ENCODE assay signal across 8 cellular contexts in the genomic region with DNA sequence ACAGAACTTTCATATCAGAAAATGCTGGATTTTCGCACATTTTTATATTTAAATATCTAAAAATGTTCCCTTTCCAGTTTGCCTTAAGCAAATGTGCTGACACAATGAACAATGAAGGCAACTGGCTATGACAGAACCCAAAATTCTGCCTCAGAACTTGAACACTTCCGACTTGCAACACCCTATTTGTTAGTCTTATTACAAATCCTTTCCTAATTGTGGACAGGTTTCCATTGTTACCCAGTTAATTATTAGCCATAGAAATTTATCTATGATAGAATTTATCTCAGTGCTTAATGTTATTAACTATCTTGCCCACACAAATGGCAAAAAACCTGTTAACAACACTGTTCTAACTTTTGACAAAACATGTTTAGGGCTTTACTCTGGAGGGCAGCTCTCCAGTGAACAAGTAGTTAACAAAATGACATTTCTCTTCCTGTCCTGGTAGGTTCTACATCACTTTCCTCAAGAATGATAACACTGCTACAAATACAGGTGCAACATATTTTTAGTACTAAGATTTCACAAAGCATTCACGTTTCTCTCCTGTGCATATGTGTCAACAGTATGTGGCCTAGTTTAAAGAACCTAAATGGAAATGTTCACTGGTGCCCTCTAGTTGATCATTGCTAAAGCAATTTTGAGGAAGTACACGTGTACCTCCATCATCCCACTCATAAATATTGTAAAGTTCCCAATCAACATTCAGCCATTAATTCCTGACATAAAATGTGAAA. TPM values are rescaled to one million over a fixed set of nuclear protein-coding genes. Genes with fewer than 3 reads are reported as not detected.
DNase-seq lines count a peak whose midpoint lies in the region; ATAC-seq and TF ChIP-seq lines count a peak whose summit lies in the region.

No MANE protein-coding gene starts in this region.

- peaks cover 48% of the 10 kb centered on the region for H3K79me2 ChIP-seq in PC-9 (ENCODE audit: low read depth)
- H3K79me2 ChIP-seq in neural progenitor cell (ENCODE audit: low read depth), result no peaks in the 10 kb centered on the region

- H3K4me1 Mint-ChIP-seq in Calu3 (ENCODE audit: low read depth, unreplicated experiment) (peaks cover 40% of the 10 kb centered on the region), neural progenitor cell (peaks cover 21% of the 10 kb centered on the region)
- H3K4me1 Mint-ChIP-seq in effector memory CD8-positive, alpha-beta T cell (ENCODE audit: low read depth in 2 of 2), result peaks cover 39 to 69% of the 10 kb centered on the region in 2 donors

- TF ChIP-seq CTCF in Calu3 (IDR thresholded peaks at IDR 0.05; ENCODE audit: unreplicated experiment), result no peak
- TF ChIP-seq CTCF in PC-9 (conservative IDR thresholded peaks at IDR 0.05), result 0 out of 2 replicates have a peak, but pooled peaks have one; percentile 39
- peak; percentile 14 for TF ChIP-seq CTCF in neural progenitor cell (IDR thresholded peaks at IDR 0.05)

- no peaks in the 10 kb centered on the region for H3K27me3 Mint-ChIP-seq in Calu3 (ENCODE audit: unreplicated experiment)
- no peaks in the 10 kb centered on the region for H3K27me3 Mint-ChIP-seq in effector memory CD8-positive, alpha-beta T cell
- H3K27me3 Mint-ChIP-seq in neural progenitor cell (ENCODE audit: insufficient read depth, low read depth), result no peaks in the 10 kb centered on the region

- H4K20me1 ChIP-seq in PC-9 (ENCODE audit: insufficient read depth) (no peaks in the 10 kb centered on the region), neural progenitor cell (ENCODE audit: low read depth) (no peaks in the 10 kb centered on the region)

- H3F3A ChIP-seq in PC-9 (ENCODE audit: insufficient read depth, low read depth) (peaks cover 16% of the 10 kb centered on the region), neural progenitor cell (ENCODE audit: low read depth) (peaks cover 19% of the 10 kb centered on the region)

- no peaks in the 10 kb centered on the region for H3K9me3 Mint-ChIP-seq in Calu3 (ENCODE audit: low read depth, unreplicated experiment)
- no peaks in the 10 kb centered on the region for H3K9me3 Mint-ChIP-seq in effector memory CD8-positive, alpha-beta T cell
- H3K9me3 Mint-ChIP-seq in neural progenitor cell, result no peaks in the 10 kb centered on the region

- H3K4me1 ChIP-seq in PC-9 (replicated peaks; ENCODE audit: insufficient read depth) (peaks cover 45% of the 10 kb centered on the region), neural progenitor cell (peaks cover 12% of the 10 kb centered on the region)

- no peaks in the 10 kb centered on the region for H3K27me3 ChIP-seq in PC-9 (ENCODE audit: insufficient read depth, low read depth)
- no peaks in the 10 kb centered on the region for H3K27me3 ChIP-seq in neural progenitor cell

- intact Hi-C loops in Calu3 (cut with micrococcal nuclease; ENCODE audit: unreplicated experiment) (loop anchor here (5.0 kb wide), 3 partner anchors 34 to 194 kb away; no protein-coding TSS in a partner anchor), PC-9 (cut with micrococcal nuclease; ENCODE audit: unreplicated experiment) (no loop called here)

- no peaks in the 10 kb centered on the region for H3K9me2 ChIP-seq in PC-9 (ENCODE audit: insufficient read depth)

- no peak overlapping the region for H3K9ac ChIP-seq in neural progenitor cell

- H3K4me2 ChIP-seq in PC-9, result peak overlapping the region; percentile 53
- H3K4me2 ChIP-seq in neural progenitor cell, result no peak overlapping the region

- CTCF ChIA-PET in Calu3 (lab: Charles Lee) (interaction anchor here (1.2 to 3.0 kb wide), 2 partner anchors 14 to 56 kb away, joined by 3 to 15 read pairs; no protein-coding TSS in a partner anchor), PC-9 (lab: Charles Lee) (interaction anchor here (1.7 kb wide), 1 partner anchor 57 kb away, joined by 4 read pairs; no protein-coding TSS in a partner anchor)

- no peak overlapping the region for H3K4me3 ChIP-seq in PC-9
- H3K4me3 ChIP-seq in neural progenitor cell, result no peak overlapping the region

- H3K27ac Mint-ChIP-seq in Calu3 (ENCODE audit: unreplicated experiment) (peak overlapping the region; percentile 80), neural progenitor cell (no peak overlapping the region)
- peak overlapping the region; percentile 86 to 90 for H3K27ac Mint-ChIP-seq in effector memory CD8-positive, alpha-beta T cell

- POLR2A ChIA-PET in PC-9 (lab: Charles Lee; ENCODE audit: unreplicated experiment), result no interaction called here

- H3K36me3 Mint-ChIP-seq in Calu3 (ENCODE audit: insufficient read depth, unreplicated experiment) (peaks cover 18% of the 10 kb centered on the region), neural progenitor cell (no peaks in the 10 kb centered on the region)
- H3K36me3 Mint-ChIP-seq in effector memory CD8-positive, alpha-beta T cell (ENCODE audit: insufficient read depth), result no peaks in the 10 kb centered on the region

- no peak overlapping the region for H2AFZ ChIP-seq in PC-9
- no peak overlapping the region for H2AFZ ChIP-seq in neural progenitor cell (replicated peaks)

- H3K4me3 Mint-ChIP-seq in Calu3 (ENCODE audit: low read depth, unreplicated experiment) (no peak overlapping the region), neural progenitor cell (no peak overlapping the region)
- H3K4me3 Mint-ChIP-seq in effector memory CD8-positive, alpha-beta T cell, result peak overlapping the region; percentile 38 to 56

- peak overlapping the region; percentile 74 for H3K27ac ChIP-seq in PC-9
- H3K27ac ChIP-seq in neural progenitor cell, result no peak overlapping the region

- 0 out of 2 replicates have a peak, but pooled peaks cover 3% of the 10 kb centered on the region for H3K36me3 ChIP-seq in PC-9 (ENCODE audit: low read depth)
- no peaks in the 10 kb centered on the region for H3K36me3 ChIP-seq in neural progenitor cell

- ATAC-seq in GM19025 (IDR thresholded peaks at IDR 0.05; ENCODE audit: low read depth, unreplicated experiment), result peak; percentile 71
- ATAC-seq in HG03108 (IDR thresholded peaks at IDR 0.05; ENCODE audit: unreplicated experiment), result peak; percentile 83
- ATAC-seq in effector memory CD8-positive, alpha-beta T cell (replicated peaks), result peak; percentile 52

- no peak for DNase-seq in Calu3
- DNase-seq in PC-9, result peak in 1 of 2 experiments; percentile 65
- no peak for DNase-seq in effector memory CD8-positive, alpha-beta T cell
- no peak for DNase-seq in neural progenitor cell (ENCODE audit: low spot score)
- DNase-seq in occipital lobe (lab: John Stamatoyannopoulos, UW), result no peak
- DNase-seq in COR-L47 (lab: John Stamatoyannopoulos, UW), result no peak

- BruUV-seq in Calu3 (replicated peaks; lab: Mats Ljungman, UMichigan) (no TSS peak), PC-9 (replicated peaks; lab: Mats Ljungman, UMichigan) (no TSS peak)

- no peaks in the 10 kb centered on the region for H3K9me3 ChIP-seq in PC-9 (ENCODE audit: insufficient read depth, low read depth)
- H3K9me3 ChIP-seq in neural progenitor cell (ENCODE audit: low read depth), result no peaks in the 10 kb centered on the region

RNA-seq across cellular contexts. Expression of gene HIVEP2, which starts 58.4 kb away (rescaled TPM):
- total RNA-seq in Calu3 (2022) (15.0 and 18.4 TPM in 2 replicates), PC-9 (2021) (10.3 and 12.4 TPM in 2 replicates), neural progenitor cell (ENCODE audit: low replicate concordance) (2.0 and 2.1 TPM in 2 replicates), occipital lobe (114 TPM)

Comparison
In these comparisons a context has a peak if more than half of its experiments do, and no peak if none do; other contexts are left out.
1. H3K4me3 Mint-ChIP-seq: peak in effector memory CD8-positive, alpha-beta T cell (2 of 2); none in Calu3 (single experiment) and neural progenitor cell (single experiment).
2. Peak in every context shown above with its lines, with median percentiles within 50 percentile points of each other: ATAC-seq.